ENCODE assay signal across 9 cellular contexts in the genomic region with DNA sequence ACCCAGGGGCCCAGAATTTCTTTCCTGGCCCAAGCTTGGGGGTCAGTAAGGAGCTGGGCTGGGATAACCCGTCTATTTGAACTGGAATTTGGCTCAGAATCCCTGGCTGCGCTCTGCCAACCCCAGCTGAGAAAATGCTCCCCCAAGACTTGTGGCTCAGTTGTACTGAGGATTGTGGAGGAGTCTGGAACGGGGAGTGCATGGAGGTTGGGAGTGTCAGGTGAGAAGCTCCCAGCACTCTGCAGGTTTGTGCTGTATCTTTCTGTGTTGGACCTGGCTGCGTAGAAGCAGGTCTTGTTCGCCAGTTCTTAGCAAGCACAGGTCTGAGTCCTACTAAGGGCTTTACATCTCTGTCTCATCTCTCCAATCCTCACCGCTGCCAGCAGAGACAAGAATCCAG. TPM values are rescaled to one million over a fixed set of nuclear protein-coding genes. Genes with fewer than 3 reads are reported as not detected.
DNase-seq lines count a peak whose midpoint lies in the region; ATAC-seq, FAIRE-seq and TF ChIP-seq lines count a peak whose summit lies in the region.
"Had no signal": no experiment of that assay in that cellular context is flagged by ENCODE, and none has a peak within 500 bp of the region (broad histone marks: within the 10 kb centered on the region; RNA-seq: fewer than 3 reads in every experiment).

No MANE protein-coding gene starts in this region.

- TF ChIP-seq CTCF in GM23338 (conservative IDR thresholded peaks at IDR 0.05; ENCODE audit: low read depth in 2 of 2) (no peak), keratinocyte (optimal IDR thresholded peaks at IDR 0.05 in 1 of 3, IDR thresholded peaks at IDR 0.05 in 1 of 3, conservative IDR thresholded peaks at IDR 0.05 in 1 of 3; ENCODE audit: extremely low read depth in 1 of 3, insufficient read depth in 2 of 3, low read length in 3 of 3) (no peak), GM13976 (IDR thresholded peaks at IDR 0.05; ENCODE audit: borderline replicate concordance, control extremely low read depth, extremely low read depth, insufficient read depth, missing control alignments) (no peak), GM13977 (IDR thresholded peaks at IDR 0.05; ENCODE audit: extremely low read depth, insufficient read depth, missing control alignments) (no peak)

- FAIRE-seq in keratinocyte (lab: Jason Lieb, UNC), result no peak

- peaks cover 12% of the 10 kb centered on the region for H3K4me1 Mint-ChIP-seq in GM23338
- peaks cover 32% of the 10 kb centered on the region for H3K4me1 Mint-ChIP-seq in activated naive CD8-positive, alpha-beta T cell (ENCODE audit: low read depth)

- H3K27ac ChIP-seq in GM23338 (ENCODE audit: low read depth) (no peak overlapping the region), keratinocyte (ENCODE audit: control insufficient read depth, insufficient read depth, low read length) (no peak overlapping the region), skin epidermis (peak overlapping the region in 19 of 21 experiments; percentile 27 to 89 (median 75))

- no peak overlapping the region for H3K27ac Mint-ChIP-seq in GM23338
- H3K27ac Mint-ChIP-seq in activated naive CD8-positive, alpha-beta T cell, result peak overlapping the region; percentile 64

- no peak overlapping the region for H3K4me3 Mint-ChIP-seq in GM23338
- peak overlapping the region; percentile 86 for H3K4me3 Mint-ChIP-seq in activated naive CD8-positive, alpha-beta T cell

- H3K9me1 ChIP-seq in keratinocyte (ENCODE audit: control insufficient read depth, extremely low read depth, insufficient read depth, low read length), result no peaks in the 10 kb centered on the region

- no peaks in the 10 kb centered on the region for H3K79me2 ChIP-seq in GM23338 (replicated peaks; ENCODE audit: insufficient read depth)
- no peaks in the 10 kb centered on the region for H3K79me2 ChIP-seq in keratinocyte (ENCODE audit: control insufficient read depth, insufficient read depth, low read length)

- no peak overlapping the region for H3K9ac ChIP-seq in keratinocyte (ENCODE audit: control insufficient read depth, extremely low read depth, insufficient read depth, low read length)

- H3K9me2 ChIP-seq in GM23338 (ENCODE audit: insufficient read depth), result no peaks in the 10 kb centered on the region

- H3K4me1 ChIP-seq in GM23338 (ENCODE audit: insufficient read depth), result peaks cover 4% of the 10 kb centered on the region; the same call in 1 of the 2 replicates
- H3K4me1 ChIP-seq in keratinocyte (ENCODE audit: control insufficient read depth, extremely low read depth, insufficient read depth, low read length), result peaks cover 22% of the 10 kb centered on the region

- in situ Hi-C loops in GM13976 (cut with MboI; ENCODE audit: low sequenced_read_pairs, unreplicated experiment), result no loop called here
- in situ Hi-C loops in GM13977 (cut with MboI; ENCODE audit: low pct_unique_long_range_greater_than_20kb, low sequenced_read_pairs, unreplicated experiment), result no loop called here

- DNase-seq in GM23338 (ENCODE audit: low spot score) (no peak), keratinocyte (ENCODE audit: low read depth, low spot score) (no peak), GM13976 (ENCODE audit: low spot score) (no peak), HPDE6-E6E7 (ENCODE audit: extremely low spot score) (no peak), NCI-H2081 treated with DMSO at 0.1 percent for 48 hours (lab: John Stamatoyannopoulos, UW) (no peak), GM13977 (ENCODE audit: low spot score) (no peak)
- DNase-seq: NCI-H1694 treated with DMSO at 0.1 percent for 48 hours had no signal

- dilution Hi-C loops in keratinocyte (cut with MboI; ENCODE audit: extremely low pct_ligation_motif_present, low sequenced_read_pairs), result loop anchor here (10.0 kb wide), 1 partner anchor 88 kb away; no protein-coding TSS in a partner anchor

- peaks cover 13% of the 10 kb centered on the region for H3K36me3 Mint-ChIP-seq in GM23338 (ENCODE audit: low read depth)
- H3K36me3 Mint-ChIP-seq in activated naive CD8-positive, alpha-beta T cell, result no peaks in the 10 kb centered on the region

- peaks cover 91% of the 10 kb centered on the region for H3K27me3 Mint-ChIP-seq in GM23338 (ENCODE audit: insufficient read depth, low read depth, poor library complexity)
- no peaks in the 10 kb centered on the region for H3K27me3 Mint-ChIP-seq in activated naive CD8-positive, alpha-beta T cell

- H2AFZ ChIP-seq in GM23338 (no peak overlapping the region), keratinocyte (ENCODE audit: control insufficient read depth, low read length) (no peak overlapping the region)

- H3K27me3 ChIP-seq in GM23338 (ENCODE audit: insufficient read depth) (peaks cover 99% of the 10 kb centered on the region), keratinocyte (ENCODE audit: control insufficient read depth, extremely low read depth, insufficient read depth, low read length) (peaks cover 23% of the 10 kb centered on the region)

- H3K4me2 ChIP-seq in GM23338 (peak overlapping the region; percentile 89; the same call in 1 of the 2 replicates), keratinocyte (ENCODE audit: control insufficient read depth, extremely low read depth, insufficient read depth, low read depth, low read length) (peak overlapping the region; percentile 51)

- no peaks in the 10 kb centered on the region for H3K36me3 ChIP-seq in GM23338 (ENCODE audit: insufficient read depth)
- H3K36me3 ChIP-seq in keratinocyte (ENCODE audit: control insufficient read depth in 2 of 2, extremely low read depth in 1 of 2, insufficient read depth in 2 of 2, low read length in 2 of 2), result no peaks in the 10 kb centered on the region

- H4K20me1 ChIP-seq in GM23338 (replicated peaks; ENCODE audit: insufficient read depth) (peaks cover 22% of the 10 kb centered on the region), keratinocyte (ENCODE audit: control insufficient read depth, extremely low read depth, insufficient read depth, low read length) (no peaks in the 10 kb centered on the region)

- H3K9me3 ChIP-seq in keratinocyte (ENCODE audit: control insufficient read depth, low read depth, low read length), result no peaks in the 10 kb centered on the region

- no peak for ATAC-seq in GM23338

- H3K4me3 ChIP-seq in GM23338 (no peak overlapping the region), keratinocyte (ENCODE audit: control insufficient read depth in 2 of 3, extremely low read depth in 1 of 3, insufficient read depth in 2 of 3, low read depth in 1 of 3, low read length in 3 of 3) (no peak overlapping the region), skin epidermis (peak overlapping the region in 1 of 7 experiments; percentile 53)

- H3K9me3 Mint-ChIP-seq in GM23338, result no peaks in the 10 kb centered on the region
- H3K9me3 Mint-ChIP-seq in activated naive CD8-positive, alpha-beta T cell (ENCODE audit: low read depth), result no peaks in the 10 kb centered on the region

- H3F3A ChIP-seq in GM23338 (replicated peaks; ENCODE audit: low read depth), result 0 out of 2 replicates have a peak, but pooled peaks cover 7% of the 10 kb centered on the region

TF ChIP-seq in GM23338, 12 proteins besides CTCF, POLR2A, EP300 and RAD21:
- TF ChIP-seq NANOG (IDR thresholded peaks at IDR 0.05; ENCODE audit: borderline replicate concordance), result no peak
- TF ChIP-seq ZNF331 (CRISPR knock-in tag; IDR thresholded peaks at IDR 0.05; ENCODE audit: low read depth), result no peak
- TF ChIP-seq JUNB (IDR thresholded peaks at IDR 0.05; ENCODE audit: unreplicated experiment), result no peak

RNA-seq across cellular contexts. Expression of a gene that starts 1.6 kb away (rescaled TPM):
- not detected in 2 replicates for total RNA-seq in GM23338 (2014; rRNA removed; shearing (Covaris generic))
- polyA plus RNA-seq in GM23338 (2016; fragmentation: Nextera tagmentation; extraction: Ambion mirVana) (0.19 TPM in 1 of 2 replicates, not detected in the other), keratinocyte (0.18 to 0.63 TPM (median 0.38 TPM) in 3 replicates)
- 3.7 TPM for polyA plus RNA-seq in keratinocyte (2011; ENCODE audit: low read depth)
- 0.22 and 0.45 TPM in 2 replicates for polyA plus RNA-seq in keratinocyte (2011; cell fraction: cytosol; rRNA removed)
- polyA plus RNA-seq in keratinocyte (2011; cell fraction: nucleus; rRNA removed), result 0.93 and 1.5 TPM in 2 replicates
- polyA plus RNA-seq in keratinocyte (2012; ENCODE audit: low replicate concordance), result 0.16 and 2.1 TPM in 2 replicates
- polyA minus RNA-seq in keratinocyte, result 0.13 to 1.1 TPM in 2 of 3 replicates, not detected in the other
- polyA minus RNA-seq in keratinocyte (2011; cell fraction: cytosol; rRNA and poly(A)+ RNA removed), result not detected
- polyA minus RNA-seq in keratinocyte (2011; cell fraction: nucleus; rRNA and poly(A)+ RNA removed), result 0.93 TPM in 1 of 2 replicates, not detected in the other

RNA-seq across cellular contexts. Expression of a gene that starts 53.3 kb away (rescaled TPM):
- 1.0 and 2.2 TPM in 2 replicates for total RNA-seq in GM23338 (2014; rRNA removed; shearing (Covaris generic))
- polyA plus RNA-seq in GM23338 (2016; fragmentation: Nextera tagmentation; extraction: Ambion mirVana) (0.23 and 0.33 TPM in 2 replicates), keratinocyte (8.9 to 12.6 TPM (median 11.6 TPM) in 3 replicates)
- 6.0 TPM for polyA plus RNA-seq in keratinocyte (2011; ENCODE audit: low read depth)
- polyA plus RNA-seq in keratinocyte (2011; cell fraction: cytosol; rRNA removed), result 6.0 and 10.6 TPM in 2 replicates
- 13.0 and 15.3 TPM in 2 replicates for polyA plus RNA-seq in keratinocyte (2011; cell fraction: nucleus; rRNA removed)
- 7.0 and 8.6 TPM in 2 replicates for polyA plus RNA-seq in keratinocyte (2012; ENCODE audit: low replicate concordance)
- 6.3 to 22.8 TPM (median 21.8 TPM) in 3 replicates for polyA minus RNA-seq in keratinocyte
- 12.1 TPM for polyA minus RNA-seq in keratinocyte (2011; cell fraction: cytosol; rRNA and poly(A)+ RNA removed)
- polyA minus RNA-seq in keratinocyte (2011; cell fraction: nucleus; rRNA and poly(A)+ RNA removed), result 13.0 and 23.0 TPM in 2 replicates

Comparison
In these comparisons a context has a peak if more than half of its experiments do, and no peak if none do; other contexts are left out.
1. H3K27ac ChIP-seq: peak in skin epidermis (19 of 21); none in GM23338 (single experiment) and keratinocyte (single experiment).